ENCODE assay signal across 25 cellular contexts in the genomic region with DNA sequence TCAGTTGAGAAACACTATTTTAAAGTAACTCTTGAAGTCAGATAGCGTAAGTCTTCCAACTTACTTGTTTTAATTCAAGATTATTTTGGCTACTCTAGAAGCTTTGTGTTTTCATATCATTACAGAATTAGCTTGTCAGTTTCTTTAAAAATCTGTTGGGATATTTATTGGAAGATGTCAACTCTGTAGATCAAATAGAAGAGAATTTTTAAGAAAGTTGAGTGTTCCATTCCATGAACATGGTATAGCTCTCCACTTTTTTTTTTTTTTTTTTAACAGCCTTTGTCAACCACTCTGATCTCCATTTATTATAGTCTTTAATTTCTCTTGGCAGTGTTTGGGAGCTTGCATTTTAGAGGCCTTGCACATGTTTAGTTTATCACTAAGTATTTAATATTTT.
"Had no signal": no experiment of that assay in that cellular context is flagged by ENCODE, and none has a peak within 500 bp of the region (broad histone marks: within the 10 kb centered on the region; RNA-seq: fewer than 3 reads in every experiment).

No MANE protein-coding gene starts in this region.

- H3K27ac Mint-ChIP-seq: activated CD8-positive, alpha-beta T cell treated with anti-CD3 and anti-CD28 coated beads for 36 hours; nephron progenitor cell; progenitor cell of endocrine pancreas had no signal

- H3K4me1 ChIP-seq: ascending aorta, breast epithelium, vagina had no signal

- H3K27ac ChIP-seq: ascending aorta, breast epithelium, gastroesophageal sphincter, heart left ventricle, stomach, vagina had no signal

- H3K27me3 ChIP-seq: ascending aorta, breast epithelium, gastroesophageal sphincter, heart left ventricle, stomach, vagina had no signal

- H3K4me3 ChIP-seq: ascending aorta, breast epithelium, gastroesophageal sphincter, heart left ventricle, stomach, vagina had no signal

- ATAC-seq: activated CD8-positive, alpha-beta T cell treated with anti-CD3 and anti-CD28 coated beads for 36 hours; activated T-cell treated with anti-CD3 and anti-CD28 coated beads, Interleukin-2, amount 50 U/mL, for 4 hours; esophagus mucosa; gastroesophageal sphincter; heart left ventricle had no signal

- H3K36me3 ChIP-seq: ascending aorta, breast epithelium, gastroesophageal sphincter, vagina had no signal

- DNase-seq: activated CD4-positive, alpha-beta T cell treated with anti-CD3 and anti-CD28 coated beads for 4 hours; activated CD8-positive, alpha-beta memory T cell treated with anti-CD3 and anti-CD28 coated beads, Interleukin-2, amount 50 U/mL, for 4 hours; activated CD8-positive, alpha-beta T cell treated with anti-CD3 and anti-CD28 coated beads for 36 hours; activated effector memory CD4-positive, alpha-beta T cell treated with Interleukin-2 at 50 U/mL for 16 hours; activated naive CD4-positive, alpha-beta T cell treated with anti-CD3 and anti-CD28 coated beads, Interleukin-2, amount 50 U/mL, for 16 hours; activated T-cell treated with anti-CD3 and anti-CD28 coated beads, Interleukin-2, amount 50 U/mL, for 4 hours; cerebellar nuclear complex; cortex of kidney; effector CD4-positive, alpha-beta T cell; heart left ventricle; kidney glomerular epithelial cell; mesendoderm; nephron progenitor cell; nucleus accumbens; stimulated activated CD4-positive, alpha-beta T cell treated with anti-CD3 and anti-CD28 coated beads, Interleukin-2, amount 100 ng/mL, for 24 hours; stomach; SW 1271; trophoblast cell had no signal

- H3K4me3 Mint-ChIP-seq: activated CD8-positive, alpha-beta T cell treated with anti-CD3 and anti-CD28 coated beads for 36 hours; activated T-cell treated with anti-CD3 and anti-CD28 coated beads, Interleukin-2, amount 50 U/mL, for 4 hours; nephron progenitor cell; T-helper 2 cell treated with Interferon-gamma antibody and Interleukin-4, amounts not matched to agents 5 μg/mL and 100 μg/mL, for 36 hours had no signal

- H3K9me3 ChIP-seq: vagina had no signal

- H3K27me3 Mint-ChIP-seq: activated CD8-positive, alpha-beta T cell treated with anti-CD3 and anti-CD28 coated beads for 36 hours; progenitor cell of endocrine pancreas had no signal
